9 cellular contexts compared by ENCODE assay signal in the genomic region with DNA sequence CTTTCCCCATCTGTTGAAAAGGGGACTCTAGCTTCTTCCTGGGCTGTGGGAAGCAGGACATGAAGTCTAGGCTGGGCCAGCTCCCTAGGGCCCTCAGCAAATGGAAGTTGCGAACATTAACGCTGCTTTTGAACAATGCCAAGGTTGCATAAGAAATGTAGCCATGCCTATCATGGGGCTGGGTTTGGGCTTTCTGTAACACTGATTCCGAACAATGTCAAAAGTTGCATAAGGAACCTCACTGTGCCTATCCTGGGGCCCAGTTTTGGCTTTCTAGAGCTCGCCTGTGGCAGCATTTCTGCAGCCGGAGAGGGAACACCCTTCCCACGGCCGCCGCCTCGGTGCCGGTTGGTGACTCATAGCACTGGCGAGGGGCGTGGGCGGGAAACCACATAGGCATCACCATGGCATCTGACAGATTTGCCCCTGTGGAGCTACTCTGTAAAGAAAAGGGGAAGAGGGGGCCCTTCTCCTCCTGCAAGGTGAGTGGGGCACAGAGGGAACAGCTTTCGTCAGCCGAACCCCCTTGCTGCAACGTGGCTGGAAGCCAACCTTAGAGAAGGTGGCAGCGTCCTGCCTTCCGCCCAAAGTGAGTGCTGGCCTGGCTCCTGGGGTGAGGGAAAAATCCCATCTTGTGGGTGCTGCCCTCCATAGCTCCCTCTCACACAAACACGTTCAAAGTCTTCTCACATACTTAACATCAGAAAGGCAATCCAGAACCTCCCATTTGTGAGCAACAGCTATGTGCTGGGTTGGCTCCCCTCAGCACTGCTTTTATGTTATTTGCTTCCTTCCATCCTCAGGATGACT. TPM values are rescaled to one million over a fixed set of nuclear protein-coding genes. Genes with fewer than 3 reads are reported as not detected.
A peak's percentile ranks its signal among the peaks of the same experiment; 100 is the strongest.
DNase-seq lines count a peak whose midpoint lies in the region; ATAC-seq and TF ChIP-seq lines count a peak whose summit lies in the region.
"Had no signal": no experiment of that assay in that cellular context is flagged by ENCODE, and none has a peak within 500 bp of the region (broad histone marks: within the 10 kb centered on the region; RNA-seq: fewer than 3 reads in every experiment).

No MANE protein-coding gene starts in this region.

- DNase-seq in SJCRH30 (peak; percentile 6 to 11), activated gamma-delta T cell (lab: John Stamatoyannopoulos, UW) (peak; percentile 43), inferior parietal cortex (ENCODE audit: extremely low spot score) (peak; percentile 55), NCI-H2107 (lab: John Stamatoyannopoulos, UW) (no peak), HEK293T (ENCODE audit: extremely low spot score) (no peak)
- DNase-seq in stimulated activated CD8-positive, alpha-beta memory T cell treated with anti-CD3 and anti-CD28 coated beads, Interleukin-15, amount 100 ng/mL, for 48 hours (ENCODE audit: low read depth in 2 of 2): peak; percentile 82 to 83

- no peaks in the 10 kb centered on the region for H3K9me3 ChIP-seq in SJCRH30 (replicated peaks)

- CTCF ChIA-PET in HEK293T (lab: Yijun Ruan, JAX): interaction anchor here (0.6 kb wide), 1 partner anchor 86 kb away, joined by 3 read pairs; no protein-coding TSS in a partner anchor

- ATAC-seq in GM19463 (IDR thresholded peaks at IDR 0.05; ENCODE audit: unreplicated experiment) (peak; percentile 73), HG03520 (IDR thresholded peaks at IDR 0.05; ENCODE audit: unreplicated experiment) (no peak)
- ATAC-seq: left colon had no signal

- POLR2A ChIA-PET in HEK293T (lab: Yijun Ruan, JAX): no interaction called here

- H3K4me1 ChIP-seq in SJCRH30: no peaks in the 10 kb centered on the region

- H3K4me3 ChIP-seq in SJCRH30: no peak overlapping the region

- no peak overlapping the region for H3K27ac ChIP-seq in SJCRH30

- no peaks in the 10 kb centered on the region for H3K36me3 ChIP-seq in SJCRH30

- peaks cover 5% of the 10 kb centered on the region for H3K27me3 ChIP-seq in SJCRH30

TF ChIP-seq in HEK293T, 16 proteins besides CTCF, POLR2A, EP300 and RAD21:
- TF ChIP-seq ZNF384 (IDR thresholded peaks at IDR 0.05) (no peak), FOXK2 (IDR thresholded peaks at IDR 0.05) (no peak), ELF4 (IDR thresholded peaks at IDR 0.05) (no peak), FOXA1 (IDR thresholded peaks at IDR 0.05) (no peak), BHLHE40 (IDR thresholded peaks at IDR 0.05; ENCODE audit: borderline replicate concordance) (no peak), SP1 (IDR thresholded peaks at IDR 0.05) (no peak), CTBP1 (IDR thresholded peaks at IDR 0.05; ENCODE audit: borderline replicate concordance) (no peak), HDGF (IDR thresholded peaks at IDR 0.05; ENCODE audit: borderline replicate concordance) (no peak), SUZ12 (IDR thresholded peaks at IDR 0.05) (no peak), FOXM1 (IDR thresholded peaks at IDR 0.05; ENCODE audit: borderline replicate concordance) (no peak), LEF1 (IDR thresholded peaks at IDR 0.05; ENCODE audit: borderline replicate concordance) (no peak), L3MBTL2 (conservative IDR thresholded peaks at IDR 0.05) (no peak), NFRKB (IDR thresholded peaks at IDR 0.05) (no peak), TARDBP (IDR thresholded peaks at IDR 0.05) (no peak), ARNT (IDR thresholded peaks at IDR 0.05) (no peak)
- TF ChIP-seq, protein P1, sequence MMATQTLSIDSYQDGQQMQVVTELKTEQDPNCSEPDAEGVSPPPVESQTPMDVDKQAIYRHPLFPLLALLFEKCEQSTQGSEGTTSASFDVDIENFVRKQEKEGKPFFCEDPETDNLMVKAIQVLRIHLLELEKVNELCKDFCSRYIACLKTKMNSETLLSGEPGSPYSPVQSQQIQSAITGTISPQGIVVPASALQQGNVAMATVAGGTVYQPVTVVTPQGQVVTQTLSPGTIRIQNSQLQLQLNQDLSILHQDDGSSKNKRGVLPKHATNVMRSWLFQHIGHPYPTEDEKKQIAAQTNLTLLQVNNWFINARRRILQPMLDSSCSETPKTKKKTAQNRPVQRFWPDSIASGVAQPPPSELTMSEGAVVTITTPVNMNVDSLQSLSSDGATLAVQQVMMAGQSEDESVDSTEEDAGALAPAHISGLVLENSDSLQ (IDR thresholded peaks at IDR 0.05): no peak

RNA-seq across cellular contexts. Expression of a gene that starts 46.6 kb away (rescaled TPM):
- not detected in 2 replicates for total RNA-seq in SJCRH30 (2014; rRNA removed; shearing (Covaris generic))

Comparison
In these comparisons a context has a peak if more than half of its experiments do, and no peak if none do; other contexts are left out.
1. DNase-seq: peak in SJCRH30 (2 of 2), activated gamma-delta T cell (single experiment), inferior parietal cortex (single experiment) and stimulated activated CD8-positive, alpha-beta memory T cell treated with anti-CD3 and anti-CD28 coated beads, Interleukin-15, amount 100 ng/mL, for 48 hours (2 of 2); none in NCI-H2107 (single experiment) and HEK293T (single experiment).